Comparison of ENCODE assay signal across 21 cellular contexts in genomic region chr1:223116950-223117349, GRCh38. TPM values are rescaled to one million over a fixed set of nuclear protein-coding genes. Genes with fewer than 3 reads are reported as not detected.
"Had no signal": no experiment of that assay in that cellular context is flagged by ENCODE, and none has a peak within 500 bp of the region (broad histone marks: within the 10 kb centered on the region; RNA-seq: fewer than 3 reads in every experiment).

No MANE protein-coding gene starts in this region.

- H3K4me1 ChIP-seq: foreskin keratinocyte had no signal

- H3K4me2 ChIP-seq: hepatocyte had no signal

- H3K27ac Mint-ChIP-seq: immature natural killer cell, mesothelial cell of epicardium had no signal

- H3K9me3 ChIP-seq: esophagus muscularis mucosa, gastroesophageal sphincter, heart left ventricle, left lung, lower lobe of right lung, mucosa of descending colon had no signal

- H2AFZ ChIP-seq: hepatocyte had no signal

- H3K4me3 Mint-ChIP-seq: immature natural killer cell, mesothelial cell of epicardium had no signal

- ATAC-seq: foreskin keratinocyte, gastroesophageal sphincter, heart left ventricle, left cardiac atrium, left lung, left ventricle myocardium superior, lower lobe of right lung, mucosa of descending colon had no signal

- H3K27me3 ChIP-seq: esophagus muscularis mucosa, foreskin keratinocyte, gastroesophageal sphincter, heart left ventricle, hepatocyte, left lung had no signal

- H3K4me1 Mint-ChIP-seq: immature natural killer cell had no signal

- H3K4me3 ChIP-seq: coronary artery, dorsolateral prefrontal cortex, esophagus muscularis mucosa, gastroesophageal sphincter, heart left ventricle, hepatocyte, left lung, lower lobe of right lung, mucosa of descending colon had no signal

- H3K27ac ChIP-seq: coronary artery, dorsolateral prefrontal cortex, esophagus muscularis mucosa, foreskin keratinocyte, gastroesophageal sphincter, hepatocyte, left lung, lower lobe of right lung had no signal

- H3K36me3 ChIP-seq: esophagus muscularis mucosa, lower lobe of right lung had no signal

- DNase-seq: dermis blood vessel endothelial cell; dorsolateral prefrontal cortex; effector CD4-positive, alpha-beta T cell; effector memory CD4-positive, alpha-beta T cell; foreskin keratinocyte; heart left ventricle; hypothalamus; immature natural killer cell; islet precursor cell; left cardiac atrium; left ventricle myocardium superior; lower lobe of right lung; mesenchymal stem cell; mucosa of descending colon had no signal

RNA-seq across cellular contexts. Expression of gene TLR5, which starts 26.1 kb away (rescaled TPM):
- total RNA-seq: fibroblast of villous mesenchyme had no signal
